15 cellular contexts compared by ENCODE assay signal in genomic region chr16:19831678-19832077, GRCh38.
DNase-seq lines count a peak whose midpoint lies in the region; ATAC-seq and TF ChIP-seq lines count a peak whose summit lies in the region.
"Had no signal": no experiment of that assay in that cellular context is flagged by ENCODE, and none has a peak within 500 bp of the region (broad histone marks: within the 10 kb centered on the region; RNA-seq: fewer than 3 reads in every experiment).

No MANE protein-coding gene starts in this region.

- peak; percentile 80 for DNase-seq in EH (ENCODE audit: low read depth)
- DNase-seq in RKO (ENCODE audit: low spot score) = peak; percentile 38
- peak; percentile 44 for DNase-seq in epithelial cell of esophagus (ENCODE audit: low read depth)
- DNase-seq in NOMO-1 treated with dmso at 0.1 percent for 144 hours (lab: John Stamatoyannopoulos, UW; ENCODE audit: unreplicated experiment) = no peak
- no peak for DNase-seq in stimulated activated CD4-positive, alpha-beta T cell treated with anti-CD3 and anti-CD28 coated beads, Interleukin-15, amount 100 ng/mL, for 24 hours
- DNase-seq in activated CD8-positive, alpha-beta memory T cell treated with anti-CD3 and anti-CD28 coated beads, Interleukin-2, amount 50 U/mL, for 48 hours = no peak
- DNase-seq: activated CD4-positive, alpha-beta memory T cell treated with anti-CD3 and anti-CD28 coated beads, Interleukin-2, amount 10 ng/mL, durations not matched to agents 7 days and 5 days; posterior cingulate gyrus had no signal

- H3K9me3 Mint-ChIP-seq in nephron = no peaks in the 10 kb centered on the region
- H3K9me3 Mint-ChIP-seq: activated CD4-positive, alpha-beta memory T cell treated with anti-CD3 and anti-CD28 coated beads, Interleukin-2, amount 10 ng/mL, durations not matched to agents 7 days and 5 days had no signal

- no peak overlapping the region for H3K4me3 ChIP-seq in epithelial cell of esophagus (ENCODE audit: low read length)
- H3K4me3 ChIP-seq: SK-N-MC had no signal

- peaks cover 45% of the 10 kb centered on the region for H3K4me1 Mint-ChIP-seq in nephron
- H3K4me1 Mint-ChIP-seq: activated CD4-positive, alpha-beta memory T cell treated with anti-CD3 and anti-CD28 coated beads, Interleukin-2, amount 10 ng/mL, durations not matched to agents 7 days and 5 days; IgD-negative memory B cell had no signal

- no peaks in the 10 kb centered on the region for H3K27me3 Mint-ChIP-seq in nephron (ENCODE audit: low read depth)
- H3K27me3 Mint-ChIP-seq: activated CD4-positive, alpha-beta memory T cell treated with anti-CD3 and anti-CD28 coated beads, Interleukin-2, amount 10 ng/mL, durations not matched to agents 7 days and 5 days; activated naive CD8-positive, alpha-beta T cell had no signal

- peak overlapping the region; percentile 44 to 83 (median 46) for H3K27ac Mint-ChIP-seq in nephron
- H3K27ac Mint-ChIP-seq: activated CD4-positive, alpha-beta memory T cell treated with anti-CD3 and anti-CD28 coated beads, Interleukin-2, amount 10 ng/mL, durations not matched to agents 7 days and 5 days; activated naive CD8-positive, alpha-beta T cell; CD14-positive monocyte; IgD-negative memory B cell had no signal

- TF ChIP-seq CTCF in epithelial cell of esophagus (IDR thresholded peaks at IDR 0.05; ENCODE audit: insufficient read depth, low read depth, low read length, missing control alignments) (no peak), nephron (IDR thresholded peaks at IDR 0.05; ENCODE audit: unreplicated experiment in 3 of 3) (no peak)

- no peak for ATAC-seq in GM21447 (IDR thresholded peaks at IDR 0.05; ENCODE audit: unreplicated experiment)
- ATAC-seq: left lobe of liver had no signal

- peak overlapping the region in 1 of 3 experiments; percentile 4 for H3K4me3 Mint-ChIP-seq in nephron
- H3K4me3 Mint-ChIP-seq: activated CD4-positive, alpha-beta memory T cell treated with anti-CD3 and anti-CD28 coated beads, Interleukin-2, amount 10 ng/mL, durations not matched to agents 7 days and 5 days; activated naive CD8-positive, alpha-beta T cell; CD14-positive monocyte; IgD-negative memory B cell had no signal

- H3K36me3 Mint-ChIP-seq in nephron (ENCODE audit: low read depth) = peaks cover 18% of the 10 kb centered on the region
- H3K36me3 Mint-ChIP-seq: CD14-positive monocyte had no signal

Comparison
In these comparisons a context has a peak if more than half of its experiments do, and no peak if none do; other contexts are left out.
1. DNase-seq: peak in EH (single experiment), RKO (single experiment) and epithelial cell of esophagus (single experiment); none in NOMO-1 treated with dmso at 0.1 percent for 144 hours (single experiment), stimulated activated CD4-positive, alpha-beta T cell treated with anti-CD3 and anti-CD28 coated beads, Interleukin-15, amount 100 ng/mL, for 24 hours (single experiment) and activated CD8-positive, alpha-beta memory T cell treated with anti-CD3 and anti-CD28 coated beads, Interleukin-2, amount 50 U/mL, for 48 hours (single experiment).